Comparison of ENCODE assay signal across 14 cellular contexts in genomic region chr2:120469486-120469885, GRCh38.
A peak's percentile ranks its signal among the peaks of the same experiment; 100 is the strongest.
DNase-seq lines count a peak whose midpoint lies in the region; ATAC-seq and TF ChIP-seq lines count a peak whose summit lies in the region.
"Had no signal": no experiment of that assay in that cellular context is flagged by ENCODE, and none has a peak within 500 bp of the region (broad histone marks: within the 10 kb centered on the region; RNA-seq: fewer than 3 reads in every experiment).

No MANE protein-coding gene starts in this region.

- DNase-seq in Peyer's patch (peak in 1 of 3 donors; percentile 37), fibroblast of the aortic adventitia (ENCODE audit: low read depth) (peak; percentile 57), NCI-H2227 (lab: John Stamatoyannopoulos, UW; ENCODE audit: unreplicated experiment) (no peak), CD14-positive monocyte (ENCODE audit: low spot score) (no peak)
- no peak for DNase-seq in naive thymus-derived CD4-positive, alpha-beta T cell
- DNase-seq in stimulated activated effector memory CD8-positive, alpha-beta T cell treated with anti-CD3 and anti-CD28 coated beads, Interleukin-12 subunit alpha, Interleukin-12 subunit beta, amount 100 ng/mL, for 72 hours (ENCODE audit: low spot score in 2 of 2): no peak
- DNase-seq: activated CD8-positive, alpha-beta memory T cell treated with anti-CD3 and anti-CD28 coated beads for 24 hours; activated naive CD8-positive, alpha-beta T cell treated with anti-CD3 and anti-CD28 coated beads, Interleukin-2, amount 10 ng/mL, durations not matched to agents 7 days and 5 days; cortex of kidney; stimulated activated CD4-positive, alpha-beta T cell treated with anti-CD3 and anti-CD28 coated beads, Interleukin-2, amount 100 ng/mL, for 48 hours; stimulated activated naive CD4-positive, alpha-beta T cell; T-helper 9 cell had no signal

- intact Hi-C loops in naive thymus-derived CD4-positive, alpha-beta T cell (cut with micrococcal nuclease): no loop called here
- intact Hi-C loops in CD14-positive monocyte (cut with micrococcal nuclease): no loop called here

- no peak overlapping the region for H3K4me3 ChIP-seq in Peyer's patch
- H3K4me3 ChIP-seq in fibroblast of the aortic adventitia (ENCODE audit: low read depth, low read length): no peak overlapping the region
- H3K4me3 ChIP-seq in urinary bladder (ENCODE audit: low read depth, low read length): no peak overlapping the region
- H3K4me3 ChIP-seq in naive thymus-derived CD4-positive, alpha-beta T cell (ENCODE audit: low read length): no peak overlapping the region

- no peaks in the 10 kb centered on the region for H3K4me1 ChIP-seq in Peyer's patch
- H3K4me1 ChIP-seq in urinary bladder (ENCODE audit: insufficient read depth): no peaks in the 10 kb centered on the region
- no peaks in the 10 kb centered on the region for H3K4me1 ChIP-seq in naive thymus-derived CD4-positive, alpha-beta T cell (ENCODE audit: control insufficient read depth in 2 of 2, insufficient read depth in 2 of 2, low read length in 2 of 2)

- CTCF ChIA-PET in naive thymus-derived CD4-positive, alpha-beta T cell (lab: Charles Lee): no interaction called here

- no peaks in the 10 kb centered on the region for H3K9me3 ChIP-seq in Peyer's patch
- peaks cover 0 to 7% (median 0%) of the 10 kb centered on the region in 3 experiments for H3K9me3 ChIP-seq in naive thymus-derived CD4-positive, alpha-beta T cell (ENCODE audit: control insufficient read depth in 2 of 3, low read length in 3 of 3)

- TF ChIP-seq CTCF in Peyer's patch (IDR thresholded peaks at IDR 0.05): no peak
- no peak for TF ChIP-seq CTCF in fibroblast of the aortic adventitia (IDR thresholded peaks at IDR 0.05; ENCODE audit: insufficient read depth, low read length)
- no peak for TF ChIP-seq CTCF in nephron (IDR thresholded peaks at IDR 0.05; ENCODE audit: unreplicated experiment in 3 of 3)
- no peak for TF ChIP-seq CTCF in CD14-positive monocyte (IDR thresholded peaks at IDR 0.05)

- 73% methylated on average over 2 of the region's 2 CpGs for WGBS in urinary bladder

- H3K27me3 Mint-ChIP-seq in nephron (ENCODE audit: low read depth): peaks cover 20% of the 10 kb centered on the region
- peaks cover 0 to 12% (median 4%) of the 10 kb centered on the region in 5 donors for H3K27me3 Mint-ChIP-seq in naive thymus-derived CD4-positive, alpha-beta T cell
- peaks cover 1 to 12% (median 2%) of the 10 kb centered on the region in 3 donors for H3K27me3 Mint-ChIP-seq in CD14-positive monocyte (ENCODE audit: low read depth in 3 of 3)
- H3K27me3 Mint-ChIP-seq: activated naive CD8-positive, alpha-beta T cell treated with anti-CD3 and anti-CD28 coated beads, Interleukin-2, amount 10 ng/mL, durations not matched to agents 7 days and 5 days had no signal

- H3K36me3 Mint-ChIP-seq in nephron (ENCODE audit: low read depth) (no peaks in the 10 kb centered on the region), CD14-positive monocyte (no peaks in the 10 kb centered on the region)
- no peaks in the 10 kb centered on the region for H3K36me3 Mint-ChIP-seq in naive thymus-derived CD4-positive, alpha-beta T cell
- H3K36me3 Mint-ChIP-seq in stimulated activated effector memory CD8-positive, alpha-beta T cell treated with anti-CD3 and anti-CD28 coated beads, Interleukin-12 subunit alpha, Interleukin-12 subunit beta, amount 100 ng/mL, for 72 hours: no peaks in the 10 kb centered on the region
- H3K36me3 Mint-ChIP-seq: activated naive CD8-positive, alpha-beta T cell treated with anti-CD3 and anti-CD28 coated beads, Interleukin-2, amount 10 ng/mL, durations not matched to agents 7 days and 5 days had no signal

- H3K36me3 ChIP-seq in Peyer's patch: no peaks in the 10 kb centered on the region
- H3K36me3 ChIP-seq in urinary bladder (ENCODE audit: insufficient read depth): no peaks in the 10 kb centered on the region
- no peaks in the 10 kb centered on the region for H3K36me3 ChIP-seq in naive thymus-derived CD4-positive, alpha-beta T cell (ENCODE audit: control insufficient read depth in 2 of 3, insufficient read depth in 3 of 3, low read length in 3 of 3)

- H3K4me3 Mint-ChIP-seq in nephron: no peak overlapping the region
- H3K4me3 Mint-ChIP-seq in naive thymus-derived CD4-positive, alpha-beta T cell: no peak overlapping the region
- H3K4me3 Mint-ChIP-seq in stimulated activated effector memory CD8-positive, alpha-beta T cell treated with anti-CD3 and anti-CD28 coated beads, Interleukin-12 subunit alpha, Interleukin-12 subunit beta, amount 100 ng/mL, for 72 hours: no peak overlapping the region
- no peak overlapping the region for H3K4me3 Mint-ChIP-seq in CD14-positive monocyte
- H3K4me3 Mint-ChIP-seq: activated naive CD8-positive, alpha-beta T cell treated with anti-CD3 and anti-CD28 coated beads, Interleukin-2, amount 10 ng/mL, durations not matched to agents 7 days and 5 days had no signal

- peak overlapping the region in 3 of 4 donors; percentile 53 to 65 (median 60) for H3K27ac ChIP-seq in Peyer's patch
- peak overlapping the region; percentile 13 for H3K27ac ChIP-seq in urinary bladder (ENCODE audit: low read depth)
- no peak overlapping the region for H3K27ac ChIP-seq in naive thymus-derived CD4-positive, alpha-beta T cell (ENCODE audit: low read depth, low read length)

- TF ChIP-seq POLR2A in Peyer's patch (IDR thresholded peaks at IDR 0.05): no peak

- H3K27ac Mint-ChIP-seq in nephron (peak overlapping the region in 2 of 3 experiments; percentile 20 to 31), CD14-positive monocyte (no peak overlapping the region)
- H3K27ac Mint-ChIP-seq in naive thymus-derived CD4-positive, alpha-beta T cell: no peak overlapping the region
- H3K27ac Mint-ChIP-seq in stimulated activated effector memory CD8-positive, alpha-beta T cell treated with anti-CD3 and anti-CD28 coated beads, Interleukin-12 subunit alpha, Interleukin-12 subunit beta, amount 100 ng/mL, for 72 hours: no peak overlapping the region
- H3K27ac Mint-ChIP-seq: activated naive CD8-positive, alpha-beta T cell treated with anti-CD3 and anti-CD28 coated beads, Interleukin-2, amount 10 ng/mL, durations not matched to agents 7 days and 5 days had no signal

- ATAC-seq in naive thymus-derived CD4-positive, alpha-beta T cell: no peak
- no peak for ATAC-seq in stimulated activated effector memory CD8-positive, alpha-beta T cell treated with anti-CD3 and anti-CD28 coated beads, Interleukin-12 subunit alpha, Interleukin-12 subunit beta, amount 100 ng/mL, for 72 hours

- peaks cover 6% of the 10 kb centered on the region for H3K9me3 Mint-ChIP-seq in nephron
- peaks cover 0 to 10% (median 2%) of the 10 kb centered on the region in 11 donors for H3K9me3 Mint-ChIP-seq in naive thymus-derived CD4-positive, alpha-beta T cell
- no peaks in the 10 kb centered on the region for H3K9me3 Mint-ChIP-seq in stimulated activated effector memory CD8-positive, alpha-beta T cell treated with anti-CD3 and anti-CD28 coated beads, Interleukin-12 subunit alpha, Interleukin-12 subunit beta, amount 100 ng/mL, for 72 hours
- no peaks in the 10 kb centered on the region for H3K9me3 Mint-ChIP-seq in CD14-positive monocyte
- H3K9me3 Mint-ChIP-seq: activated naive CD8-positive, alpha-beta T cell treated with anti-CD3 and anti-CD28 coated beads, Interleukin-2, amount 10 ng/mL, durations not matched to agents 7 days and 5 days had no signal

- no peaks in the 10 kb centered on the region for H3K27me3 ChIP-seq in Peyer's patch
- no peaks in the 10 kb centered on the region for H3K27me3 ChIP-seq in naive thymus-derived CD4-positive, alpha-beta T cell (ENCODE audit: control insufficient read depth in 2 of 2, insufficient read depth in 2 of 2, low read length in 2 of 2)

- POLR2A ChIA-PET in naive thymus-derived CD4-positive, alpha-beta T cell (lab: Charles Lee): no interaction called here

- H3K4me1 Mint-ChIP-seq in nephron: peaks cover 27% of the 10 kb centered on the region
- H3K4me1 Mint-ChIP-seq in naive thymus-derived CD4-positive, alpha-beta T cell: no peaks in the 10 kb centered on the region
- H3K4me1 Mint-ChIP-seq in stimulated activated effector memory CD8-positive, alpha-beta T cell treated with anti-CD3 and anti-CD28 coated beads, Interleukin-12 subunit alpha, Interleukin-12 subunit beta, amount 100 ng/mL, for 72 hours: no peaks in the 10 kb centered on the region
- H3K4me1 Mint-ChIP-seq in CD14-positive monocyte: peaks cover 4% of the 10 kb centered on the region
- H3K4me1 Mint-ChIP-seq: activated naive CD8-positive, alpha-beta T cell treated with anti-CD3 and anti-CD28 coated beads, Interleukin-2, amount 10 ng/mL, durations not matched to agents 7 days and 5 days had no signal

Comparison
In these comparisons a context has a peak if more than half of its experiments do, and no peak if none do; other contexts are left out.
1. H3K27ac Mint-ChIP-seq: peak in nephron (2 of 3); none in naive thymus-derived CD4-positive, alpha-beta T cell (0 of 9), stimulated activated effector memory CD8-positive, alpha-beta T cell treated with anti-CD3 and anti-CD28 coated beads, Interleukin-12 subunit alpha, Interleukin-12 subunit beta, amount 100 ng/mL, for 72 hours (single experiment) and CD14-positive monocyte (0 of 7).